In the genomic region with DNA sequence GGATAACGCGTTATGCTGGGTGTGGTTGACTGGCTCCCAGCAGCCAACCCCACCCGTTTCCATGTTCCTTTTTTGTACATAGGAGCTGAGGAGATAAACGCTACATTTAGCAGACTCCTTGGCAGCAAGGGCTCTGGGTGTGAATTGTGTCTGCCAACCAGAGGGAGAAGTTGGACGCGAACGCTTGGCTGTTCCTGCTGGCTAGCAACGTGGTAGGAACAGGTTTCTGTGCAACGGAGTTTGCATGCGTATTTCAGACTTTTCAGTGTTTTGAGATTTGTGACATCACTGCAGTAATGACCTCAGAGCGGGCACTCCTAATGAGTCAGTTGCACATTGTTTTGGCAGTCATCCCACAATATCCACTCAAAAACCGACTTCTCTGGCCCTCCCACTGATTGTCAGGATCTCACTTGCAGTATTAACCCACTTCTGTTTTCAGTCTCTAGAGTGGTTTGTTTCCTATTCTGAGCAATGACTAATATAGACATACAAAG, we compare ENCODE assay signal across 8 cellular contexts.
DNase-seq lines count a peak whose midpoint lies in the region; ATAC-seq and TF ChIP-seq lines count a peak whose summit lies in the region.

No MANE protein-coding gene starts in this region.

- TF ChIP-seq CTCF in gastroesophageal sphincter (IDR thresholded peaks at IDR 0.05): no peak

- H3K27me3 ChIP-seq in GM23248 (replicated peaks; ENCODE audit: insufficient read depth): peaks cover 6% of the 10 kb centered on the region; the same call in 1 of the 2 replicates
- H3K27me3 ChIP-seq in gastroesophageal sphincter: no peaks in the 10 kb centered on the region

- 6% methylated on average over 12 of the region's 12 CpGs for WGBS in GM23248 (ENCODE audit: low coverage in 1 of 2, low lambda C conversion rate in 2 of 2, missing lambda C conversion rate in 2 of 2), 2 experiments
- 43 to 76% methylated on average over 9 to 10 of the region's 12 CpGs for WGBS in gastroesophageal sphincter (ENCODE audit: low coverage in 1 of 2), 2 donors

- no peak overlapping the region for H3K27ac ChIP-seq in GM23248
- peak overlapping the region in 2 of 4 donors; percentile 24 to 40 for H3K27ac ChIP-seq in gastroesophageal sphincter

- peak; percentile 40 for ATAC-seq in GM18517 (IDR thresholded peaks at IDR 0.05; ENCODE audit: unreplicated experiment)
- ATAC-seq in gastroesophageal sphincter: peak; percentile 65

- peaks cover 13% of the 10 kb centered on the region for H3K4me1 ChIP-seq in GM23248 (ENCODE audit: insufficient read depth)
- peaks cover 0 to 15% (median 5%) of the 10 kb centered on the region in 3 donors for H3K4me1 ChIP-seq in gastroesophageal sphincter

- peaks cover 10% of the 10 kb centered on the region; the same call in 1 of the 2 replicates for H3F3A ChIP-seq in GM23248 (ENCODE audit: insufficient read depth)

- in situ Hi-C loops in GM23248 (cut with MboI): loop anchor here (10.0 kb wide), 3 partner anchors 108 to 558 kb away; no protein-coding TSS in a partner anchor

- peak overlapping the region; percentile 43 for H3K9ac ChIP-seq in GM23248

- no peaks in the 10 kb centered on the region for H3K9me2 ChIP-seq in GM23248 (ENCODE audit: insufficient read depth)

- H3K4me3 ChIP-seq in GM23248: peak overlapping the region; percentile 54
- no peak overlapping the region for H3K4me3 ChIP-seq in gastroesophageal sphincter

- no peak for TF ChIP-seq EP300 in gastroesophageal sphincter (IDR thresholded peaks at IDR 0.05)

- H3K36me3 ChIP-seq in GM23248 (ENCODE audit: low read depth): no peaks in the 10 kb centered on the region
- no peaks in the 10 kb centered on the region for H3K36me3 ChIP-seq in gastroesophageal sphincter

- H3K9me3 ChIP-seq in GM23248 (ENCODE audit: low read depth): no peaks in the 10 kb centered on the region
- peaks cover 0 to 9% (median 0%) of the 10 kb centered on the region in 3 donors for H3K9me3 ChIP-seq in gastroesophageal sphincter

- H3K4me2 ChIP-seq in GM23248 (ENCODE audit: unreplicated experiment): peak overlapping the region; percentile 87

- H4K20me1 ChIP-seq in GM23248 (ENCODE audit: insufficient read depth): no peaks in the 10 kb centered on the region

- TF ChIP-seq POLR2A in gastroesophageal sphincter (IDR thresholded peaks at IDR 0.05): no peak

- DNase-seq in GM23248: peak; percentile 90
- DNase-seq in NCI-H2107 (lab: John Stamatoyannopoulos, UW): peak; percentile 41
- DNase-seq in LoVo (ENCODE audit: low spot score): no peak
- DNase-seq in NCI-H82 (lab: John Stamatoyannopoulos, UW): no peak
- no peak for DNase-seq in SKM-1 (lab: John Stamatoyannopoulos, UW; ENCODE audit: unreplicated experiment)
- no peak for DNase-seq in activated gamma-delta T cell treated with Interleukin-2 at 50 U/mL for 16 hours

- no peaks in the 10 kb centered on the region for H3K79me2 ChIP-seq in GM23248 (ENCODE audit: insufficient read depth)

- peak overlapping the region; percentile 64 for H2AFZ ChIP-seq in GM23248

Comparison
In these comparisons a context has a peak if more than half of its experiments do, and no peak if none do; other contexts are left out.
1. DNase-seq: peak in GM23248 (single experiment) and NCI-H2107 (single experiment); none in LoVo (single experiment), NCI-H82 (single experiment), SKM-1 (single experiment) and activated gamma-delta T cell treated with Interleukin-2 at 50 U/mL for 16 hours (single experiment).